ENCODE assay signal across 1 cellular context in genomic region chr1:15742339-15742801, GRCh38.
TF ChIP-seq lines count a peak whose summit lies in the region.

TMEM82 (plus strand) TSS chr1:15742499; CDS start chr1:15742560, 61 bp downstream.

TF ChIP-seq in WTC11, 78 proteins besides CTCF, POLR2A, EP300 and RAD21 (continued from another document):
- TF ChIP-seq AFF4 (CRISPR knock-in tag; IDR thresholded peaks at IDR 0.05; ENCODE audit: borderline replicate concordance) (no peak), ERG (CRISPR knock-in tag; IDR thresholded peaks at IDR 0.05) (no peak), FOXP1 (CRISPR knock-in tag; IDR thresholded peaks at IDR 0.05; ENCODE audit: borderline replicate concordance) (no peak), HMGXB4 (CRISPR knock-in tag; IDR thresholded peaks at IDR 0.05) (no peak), PRRX2 (CRISPR knock-in tag; IDR thresholded peaks at IDR 0.05) (no peak), ZNF396 (CRISPR knock-in tag; IDR thresholded peaks at IDR 0.05; ENCODE audit: borderline replicate concordance) (no peak), RORB (CRISPR knock-in tag; IDR thresholded peaks at IDR 0.05) (no peak), ARID4B (CRISPR knock-in tag; IDR thresholded peaks at IDR 0.05; ENCODE audit: borderline replicate concordance) (no peak)
